In the genomic region with DNA sequence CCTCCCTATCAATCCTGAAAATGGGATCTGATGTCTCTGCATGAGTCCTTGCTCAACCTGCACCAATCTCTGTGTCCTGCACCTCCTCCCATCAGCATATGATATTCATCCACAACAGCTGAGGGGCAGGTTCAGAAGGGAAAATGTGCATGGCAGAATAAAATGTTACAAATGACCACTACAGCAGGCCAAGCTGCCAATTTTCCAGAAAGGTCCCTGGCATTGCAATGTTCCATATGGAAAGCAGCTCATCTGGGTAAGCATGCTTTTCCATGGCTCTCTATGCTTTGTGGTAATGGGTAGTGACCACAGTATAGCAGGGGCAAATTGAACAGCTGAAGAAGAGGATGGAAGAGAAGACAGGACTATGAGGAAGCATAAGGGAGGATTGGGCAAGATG, we compare ENCODE assay signal across 4 cellular contexts.
"Had no signal": no experiment of that assay in that cellular context is flagged by ENCODE, and none has a peak within 500 bp of the region (broad histone marks: within the 10 kb centered on the region; RNA-seq: fewer than 3 reads in every experiment).

No MANE protein-coding gene starts in this region.

- H3K4me3 ChIP-seq: K562 had no signal

- H3K27ac ChIP-seq: HL-60 had no signal

- DNase-seq: IMR-90, KBM-7 had no signal
